In genomic region chr16:23387666-23388065, GRCh38 we compare ENCODE assay signal across 21 cellular contexts.
"Had no signal": no experiment of that assay in that cellular context is flagged by ENCODE, and none has a peak within 500 bp of the region (broad histone marks: within the 10 kb centered on the region; RNA-seq: fewer than 3 reads in every experiment).

No MANE protein-coding gene starts in this region.

- DNase-seq: effector memory CD4-positive, alpha-beta T cell; heart left ventricle; hippocampal formation; left lung; mesendoderm; naive B cell; psoas muscle; retina; stimulated activated CD4-positive, alpha-beta T cell treated with anti-CD3 and anti-CD28 coated beads, Interleukin-4, amount 100 ng/mL, for 24 hours; stimulated activated naive CD8-positive, alpha-beta T cell treated with anti-CD3 and anti-CD28 coated beads, Interleukin-15, amount 100 ng/mL, for 72 hours; testis; upper lobe of right lung had no signal

- H3K4me1 ChIP-seq: heart left ventricle, left lung, psoas muscle, right lobe of liver, testis, tibial nerve, upper lobe of right lung had no signal

- H3K4me3 ChIP-seq: heart left ventricle, left lung, lung, psoas muscle, right lobe of liver, testis, tibial nerve, upper lobe of right lung, vagina had no signal

- H3K27me3 Mint-ChIP-seq: naive B cell; stimulated activated memory B cell treated with anti-CD40 and anti-IgM and Interleukin-4, amounts not matched to agents 10 μg/mL and 1 μg/mL and 100 μg/mL, for 72 hours; stimulated activated naive CD8-positive, alpha-beta T cell treated with anti-CD3 and anti-CD28 coated beads, Interleukin-15, amount 100 ng/mL, for 72 hours had no signal

- H3K9me3 ChIP-seq: heart left ventricle, left lung, neutrophil, psoas muscle, right lobe of liver, testis, tibial nerve, upper lobe of right lung, vagina had no signal

- H3K4me1 Mint-ChIP-seq: naive B cell; stimulated activated memory B cell treated with anti-CD40 and anti-IgM and Interleukin-4, amounts not matched to agents 10 μg/mL and 1 μg/mL and 100 μg/mL, for 72 hours; stimulated activated naive CD8-positive, alpha-beta T cell treated with anti-CD3 and anti-CD28 coated beads, Interleukin-15, amount 100 ng/mL, for 72 hours had no signal

- H3K27ac ChIP-seq: heart left ventricle, left lung, neutrophil, psoas muscle, right lobe of liver, testis, tibial nerve, upper lobe of right lung, vagina had no signal

- H3K4me3 Mint-ChIP-seq: naive B cell; stimulated activated memory B cell treated with anti-CD40 and anti-IgM and Interleukin-4, amounts not matched to agents 10 μg/mL and 1 μg/mL and 100 μg/mL, for 72 hours; stimulated activated naive CD8-positive, alpha-beta T cell treated with anti-CD3 and anti-CD28 coated beads, Interleukin-15, amount 100 ng/mL, for 72 hours had no signal

- H3K9me3 Mint-ChIP-seq: naive B cell; stimulated activated memory B cell treated with anti-CD40 and anti-IgM and Interleukin-4, amounts not matched to agents 10 μg/mL and 1 μg/mL and 100 μg/mL, for 72 hours; stimulated activated naive CD8-positive, alpha-beta T cell treated with anti-CD3 and anti-CD28 coated beads, Interleukin-15, amount 100 ng/mL, for 72 hours had no signal

- H3K27me3 ChIP-seq: heart left ventricle, left lung, neutrophil, right lobe of liver, testis, tibial nerve, upper lobe of right lung, vagina had no signal

- FAIRE-seq: endometrium, frontal cortex, islet of Langerhans had no signal

- H3K27ac Mint-ChIP-seq: stimulated activated memory B cell treated with anti-CD40 and anti-IgM and Interleukin-4, amounts not matched to agents 10 μg/mL and 1 μg/mL and 100 μg/mL, for 72 hours; stimulated activated naive CD8-positive, alpha-beta T cell treated with anti-CD3 and anti-CD28 coated beads, Interleukin-15, amount 100 ng/mL, for 72 hours had no signal
